8 cellular contexts compared by ENCODE assay signal in genomic region chr9:121499177-121499426, GRCh38. TPM values are rescaled to one million over a fixed set of nuclear protein-coding genes. Genes with fewer than 3 reads are reported as not detected.
DNase-seq lines count a peak whose midpoint lies in the region; ATAC-seq lines count a peak whose summit lies in the region.

No MANE protein-coding gene starts in this region.

- H3K27ac ChIP-seq in skin epidermis = peak overlapping the region; percentile 70 to 92 (median 85)

- peak; percentile 66 for DNase-seq in H7
- DNase-seq in activated T-cell treated with anti-CD3 and anti-CD28 coated beads, Interleukin-2, amount 50 U/mL, for 72 hours = peak in 1 of 2 donors; percentile 12
- no peak for DNase-seq in KG1 (lab: John Stamatoyannopoulos, UW)
- no peak for DNase-seq in NCI-H1694 treated with DMSO at 0.1 percent for 48 hours (lab: John Stamatoyannopoulos, UW)

- H3K36me3 ChIP-seq in H7 (replicated peaks; ENCODE audit: control insufficient read depth, insufficient read depth, low read length) = no peaks in the 10 kb centered on the region

- H3K9me3 Mint-ChIP-seq in activated T-cell treated with anti-CD3 and anti-CD28 coated beads, Interleukin-2, amount 50 U/mL, for 72 hours = peaks cover 6 to 7% of the 10 kb centered on the region in 2 donors

- H3K4me3 Mint-ChIP-seq in activated T-cell treated with anti-CD3 and anti-CD28 coated beads, Interleukin-2, amount 50 U/mL, for 72 hours = peak overlapping the region; percentile 82 to 95

- no peak overlapping the region for H3K27ac Mint-ChIP-seq in activated T-cell treated with anti-CD3 and anti-CD28 coated beads, Interleukin-2, amount 50 U/mL, for 72 hours

- H3K4me3 ChIP-seq in H7 (ENCODE audit: insufficient read depth, low read depth, low read length) (peak overlapping the region; percentile 45), iPS-11a (ENCODE audit: low read depth, low read length) (peak overlapping the region; percentile 30), skin epidermis (peak overlapping the region; percentile 41 to 64 (median 46))

- peaks cover 38% of the 10 kb centered on the region for H3K27me3 ChIP-seq in H7 (ENCODE audit: control insufficient read depth, insufficient read depth, low read length)

- ATAC-seq in activated T-cell treated with anti-CD3 and anti-CD28 coated beads, Interleukin-2, amount 50 U/mL, for 72 hours (replicated peaks in 1 of 2) = peak; percentile 26 to 37
- ATAC-seq in HG03025 (IDR thresholded peaks at IDR 0.05; ENCODE audit: low FRiP score, unreplicated experiment) = no peak
- ATAC-seq in HG03139 (IDR thresholded peaks at IDR 0.05; ENCODE audit: unreplicated experiment) = no peak

- H3K36me3 Mint-ChIP-seq in activated T-cell treated with anti-CD3 and anti-CD28 coated beads, Interleukin-2, amount 50 U/mL, for 72 hours (ENCODE audit: insufficient read depth in 2 of 2) = peaks cover 0 to 7% of the 10 kb centered on the region in 2 donors

- H3K27me3 Mint-ChIP-seq in activated T-cell treated with anti-CD3 and anti-CD28 coated beads, Interleukin-2, amount 50 U/mL, for 72 hours (ENCODE audit: low read depth) = peaks cover 70% of the 10 kb centered on the region

- peaks cover 14% of the 10 kb centered on the region for H3K4me1 Mint-ChIP-seq in activated T-cell treated with anti-CD3 and anti-CD28 coated beads, Interleukin-2, amount 50 U/mL, for 72 hours (ENCODE audit: low read depth)

RNA-seq across cellular contexts. Expression of gene GGTA1, which starts 0.5 kb away (rescaled TPM):
- total RNA-seq in H7 (2014; rRNA removed; shearing (Covaris generic)) = not detected in 2 replicates
- total RNA-seq in activated T-cell treated with anti-CD3 and anti-CD28 coated beads, Interleukin-2, amount 50 U/mL, for 72 hours = not detected

Comparison
In these comparisons a context has a peak if more than half of its experiments do, and no peak if none do; other contexts are left out.
1. ATAC-seq: peak in activated T-cell treated with anti-CD3 and anti-CD28 coated beads, Interleukin-2, amount 50 U/mL, for 72 hours (2 of 2); none in HG03025 (single experiment) and HG03139 (single experiment).
2. Peak in every context shown above with its lines, with median percentiles within 50 percentile points of each other: H3K4me3 ChIP-seq.